ENCODE assay signal across 8 cellular contexts in the genomic region with DNA sequence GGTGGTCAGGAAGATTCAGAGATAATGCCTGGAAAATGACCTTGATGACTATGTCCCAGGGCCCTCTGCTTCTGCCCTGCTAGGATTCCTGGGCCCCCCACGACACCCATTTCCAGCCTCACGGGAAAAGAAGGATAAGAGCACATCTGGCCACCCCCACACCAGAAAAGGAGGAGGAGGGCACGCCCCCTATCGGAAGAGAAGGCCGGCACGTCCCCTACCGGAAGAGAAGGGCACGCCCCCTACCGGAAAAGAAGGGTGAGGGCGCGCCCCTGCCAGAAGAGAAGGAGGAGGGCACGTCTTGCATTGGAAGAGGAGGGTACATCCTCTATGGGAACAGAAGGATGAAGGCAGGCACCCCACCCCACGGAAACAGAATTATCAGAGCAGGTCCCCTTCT.
A peak's percentile ranks its signal among the peaks of the same experiment; 100 is the strongest.
DNase-seq lines count a peak whose midpoint lies in the region; ATAC-seq and TF ChIP-seq lines count a peak whose summit lies in the region.

No MANE protein-coding gene starts in this region.

- H2AFZ ChIP-seq in Karpas-422 (ENCODE audit: low read length): peak overlapping the region; percentile 97

- peaks cover 0 to 4% of the 10 kb centered on the region in 2 donors for H3K36me3 Mint-ChIP-seq in CD4-positive, alpha-beta memory T cell
- H3K36me3 Mint-ChIP-seq in dendritic cell treated with granulocyte-macrophage colony-stimulating factor and Interleukin-4, amounts not matched to agents 40 ng/mL and 50 ng/mL, for 4 days (ENCODE audit: low read depth): no peaks in the 10 kb centered on the region

- peak overlapping the region; percentile 7 to 82 (median 46) for H3K4me3 Mint-ChIP-seq in CD4-positive, alpha-beta memory T cell
- peak overlapping the region; percentile 2 for H3K4me3 Mint-ChIP-seq in dendritic cell treated with granulocyte-macrophage colony-stimulating factor and Interleukin-4, amounts not matched to agents 40 ng/mL and 50 ng/mL, for 4 days

- no peaks in the 10 kb centered on the region for H3K27me3 ChIP-seq in CD4-positive, alpha-beta memory T cell (ENCODE audit: insufficient read depth, low read length)
- H3K27me3 ChIP-seq in Karpas-422 (ENCODE audit: low read length) (no peaks in the 10 kb centered on the region), neutrophil (peaks cover 13% of the 10 kb centered on the region)

- H3K9me2 ChIP-seq in Karpas-422 (replicated peaks; ENCODE audit: insufficient read depth, low read length): no peaks in the 10 kb centered on the region

- peaks cover 7 to 13% (median 13%) of the 10 kb centered on the region in 4 donors for H3K4me1 Mint-ChIP-seq in CD4-positive, alpha-beta memory T cell
- peaks cover 15% of the 10 kb centered on the region for H3K4me1 Mint-ChIP-seq in dendritic cell treated with granulocyte-macrophage colony-stimulating factor and Interleukin-4, amounts not matched to agents 40 ng/mL and 50 ng/mL, for 4 days (ENCODE audit: low read depth)

- peak overlapping the region; percentile 51 for H3K9ac ChIP-seq in Karpas-422 (ENCODE audit: low read length)

- TF ChIP-seq CTCF in neutrophil (IDR thresholded peaks at IDR 0.05): peak; percentile 50

- POLR2A ChIA-PET in CD4-positive, alpha-beta memory T cell (lab: Charles Lee; ENCODE audit: partially characterized antibody): no interaction called here

- intact Hi-C loops in CD4-positive, alpha-beta memory T cell (cut with micrococcal nuclease): loop anchor here (1.0 kb wide), 3 partner anchors 21 to 84 kb away; a partner anchor contains a TSS
- intact Hi-C loops in dendritic cell treated with granulocyte-macrophage colony-stimulating factor and Interleukin-4, amounts not matched to agents 40 ng/mL and 50 ng/mL, for 4 days (cut with micrococcal nuclease): no loop called here

- peak overlapping the region in 2 of 7 donors; percentile 60 to 87 for H3K27ac Mint-ChIP-seq in CD4-positive, alpha-beta memory T cell
- no peak overlapping the region for H3K27ac Mint-ChIP-seq in dendritic cell treated with granulocyte-macrophage colony-stimulating factor and Interleukin-4, amounts not matched to agents 40 ng/mL and 50 ng/mL, for 4 days

- peak overlapping the region; percentile 45 for H3K4me2 ChIP-seq in Karpas-422 (ENCODE audit: low read depth, low read length, poor library complexity, severe bottlenecking)

- H4K20me1 ChIP-seq in Karpas-422 (ENCODE audit: insufficient read depth, low read depth, low read length): no peaks in the 10 kb centered on the region

- H3K9me3 ChIP-seq in CD4-positive, alpha-beta memory T cell (ENCODE audit: control insufficient read depth in 1 of 2, low read length in 2 of 2): no peaks in the 10 kb centered on the region
- H3K9me3 ChIP-seq in Karpas-422 (ENCODE audit: low read length) (no peaks in the 10 kb centered on the region), neutrophil (no peaks in the 10 kb centered on the region)

- H3K4me1 ChIP-seq in CD4-positive, alpha-beta memory T cell (ENCODE audit: insufficient read depth, low read length): peaks cover 13% of the 10 kb centered on the region
- peaks cover 8% of the 10 kb centered on the region for H3K4me1 ChIP-seq in Karpas-422 (ENCODE audit: low read length)
- H3K4me1 ChIP-seq in neutrophil (ENCODE audit: control insufficient read depth in 1 of 2, insufficient read depth in 1 of 2, low read depth in 1 of 2, low read length in 1 of 2): no peaks in the 10 kb centered on the region

- no peaks in the 10 kb centered on the region for H3K36me3 ChIP-seq in CD4-positive, alpha-beta memory T cell (ENCODE audit: insufficient read depth, low read length)
- H3K36me3 ChIP-seq in Karpas-422 (ENCODE audit: insufficient read depth, low read length) (no peaks in the 10 kb centered on the region), neutrophil (no peaks in the 10 kb centered on the region)

- no peak overlapping the region for H3K27ac ChIP-seq in CD4-positive, alpha-beta memory T cell (ENCODE audit: low read depth, low read length)
- H3K27ac ChIP-seq in Karpas-422 (ENCODE audit: low read length) (no peak overlapping the region), neutrophil (no peak overlapping the region)

- ATAC-seq in HG03565 (IDR thresholded peaks at IDR 0.05; ENCODE audit: unreplicated experiment) (no peak), HG03097 (IDR thresholded peaks at IDR 0.05; ENCODE audit: low FRiP score, unreplicated experiment) (no peak)

- no peaks in the 10 kb centered on the region for H3K79me2 ChIP-seq in Karpas-422 (ENCODE audit: low read length)

- CTCF ChIA-PET in CD4-positive, alpha-beta memory T cell (lab: Charles Lee; ENCODE audit: partially characterized antibody): interaction anchor here (0.7 kb wide), 1 partner anchor 81 kb away, joined by 3 read pairs; no protein-coding TSS in a partner anchor

- DNase-seq in CD4-positive, alpha-beta memory T cell: peak; percentile 41 to 66 (median 56)
- peak; percentile 84 for DNase-seq in Karpas-422
- DNase-seq in activated CD4-positive, CD25-positive, alpha-beta regulatory T cell treated with anti-CD3 and anti-CD28 coated beads, Interleukin-2, amount 50 U/mL, for 72 hours: peak; percentile 66
- DNase-seq in NCI-H345 treated with DMSO at 0.1 percent for 48 hours (lab: John Stamatoyannopoulos, UW; ENCODE audit: unreplicated experiment): no peak

- H3K4me3 ChIP-seq in CD4-positive, alpha-beta memory T cell (ENCODE audit: low read length in 2 of 2): no peak overlapping the region
- peak overlapping the region; percentile 37; the same call in 1 of the 2 replicates for H3K4me3 ChIP-seq in Karpas-422 (ENCODE audit: low read length)
- no peak overlapping the region for H3K4me3 ChIP-seq in neutrophil (ENCODE audit: low read depth in 1 of 2, low read length in 1 of 2)

- H3K27me3 Mint-ChIP-seq in CD4-positive, alpha-beta memory T cell: peaks cover 2 to 3% of the 10 kb centered on the region in 2 donors
- peaks cover 23% of the 10 kb centered on the region for H3K27me3 Mint-ChIP-seq in dendritic cell treated with granulocyte-macrophage colony-stimulating factor and Interleukin-4, amounts not matched to agents 40 ng/mL and 50 ng/mL, for 4 days

- H3K9me3 Mint-ChIP-seq in CD4-positive, alpha-beta memory T cell: peaks cover 0 to 7% (median 3%) of the 10 kb centered on the region in 8 donors
- H3K9me3 Mint-ChIP-seq in dendritic cell treated with granulocyte-macrophage colony-stimulating factor and Interleukin-4, amounts not matched to agents 40 ng/mL and 50 ng/mL, for 4 days: peaks cover 9% of the 10 kb centered on the region
